1 cellular context compared by ENCODE assay signal in the genomic region with DNA sequence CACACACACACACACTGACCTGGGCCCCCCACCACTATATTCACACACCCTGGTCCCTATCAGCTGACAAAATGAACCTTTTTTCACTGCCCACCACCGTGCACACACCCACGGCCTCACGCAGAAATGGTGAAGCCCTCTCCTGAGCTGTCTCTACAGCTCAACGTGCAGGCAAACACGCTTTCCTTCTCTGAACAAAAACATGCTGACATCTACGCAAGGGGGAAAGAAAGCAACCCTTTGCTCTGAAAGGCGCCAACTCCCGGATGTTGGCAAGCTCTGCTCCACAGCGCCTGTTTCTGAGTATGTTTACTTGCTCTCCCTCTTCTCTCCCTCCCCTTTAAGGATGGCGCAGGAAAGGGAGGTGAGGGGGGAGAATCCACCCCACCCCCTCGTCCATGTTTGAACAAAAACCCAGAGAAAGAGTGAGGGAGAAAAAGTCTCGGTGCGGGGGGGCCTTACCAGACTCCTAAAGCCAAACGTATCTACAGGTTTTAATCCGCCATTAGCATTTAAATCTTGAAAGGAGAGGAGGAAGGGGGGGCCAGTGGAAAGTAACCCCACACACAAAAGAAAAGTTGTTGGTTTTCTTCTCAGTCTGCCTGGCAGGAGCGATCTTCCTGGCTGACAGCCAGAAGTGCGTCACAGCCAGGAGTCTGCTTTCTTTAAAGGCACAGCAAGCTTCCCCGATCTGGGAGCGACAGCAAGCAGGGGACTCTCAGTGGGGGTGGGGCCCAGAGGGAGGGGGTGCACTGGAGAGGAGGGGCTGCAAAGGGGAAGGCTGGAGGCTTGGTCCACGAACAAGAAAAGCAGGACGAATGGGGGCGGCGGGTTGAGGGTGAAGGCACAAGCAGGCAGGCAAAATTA.
TF ChIP-seq lines count a peak whose summit lies in the region.

No MANE protein-coding gene starts in this region.

TF ChIP-seq in GM12878, 131 proteins besides CTCF, POLR2A, EP300 and RAD21 (continued from another document):
- TF ChIP-seq NRF1 (conservative IDR thresholded peaks at IDR 0.05; ENCODE audit: low read depth, low read length) (no peak), CBX3 (IDR thresholded peaks at IDR 0.05; ENCODE audit: borderline replicate concordance, low read depth) (no peak), ZSCAN29 (IDR thresholded peaks at IDR 0.05) (no peak), USF2 (IDR thresholded peaks at IDR 0.05; ENCODE audit: borderline replicate concordance, low read depth, low read length) (no peak), NR2C1 (IDR thresholded peaks at IDR 0.05) (no peak), SRF (IDR thresholded peaks at IDR 0.05; ENCODE audit: low read depth in 2 of 2, low read length in 2 of 2) (no peak), LARP7 (IDR thresholded peaks at IDR 0.05) (0 out of 2 replicates have a peak, but pooled peaks have one; percentile 19), SMAD5 (IDR thresholded peaks at IDR 0.05; ENCODE audit: low read depth) (peak; percentile 29; the same call in 1 of the 2 replicates), CREM (IDR thresholded peaks at IDR 0.05; ENCODE audit: low read depth) (0 out of 2 replicates have a peak, but pooled peaks have one; percentile 38), CREB1 (IDR thresholded peaks at IDR 0.05; ENCODE audit: low read depth) (peak; percentile 78), NR2F1 (conservative IDR thresholded peaks at IDR 0.05) (no peak), TAF1 (IDR thresholded peaks at IDR 0.05; ENCODE audit: borderline replicate concordance, low read depth, low read length) (0 out of 2 replicates have a peak, but pooled peaks have one; percentile 7), SIX5 (IDR thresholded peaks at IDR 0.05; ENCODE audit: low read depth, low read length, severe bottlenecking) (no peak), NFYA (IDR thresholded peaks at IDR 0.05; ENCODE audit: borderline replicate concordance, low read depth, low read length) (no peak), MTA2 (IDR thresholded peaks at IDR 0.05; ENCODE audit: low read depth) (peak; percentile 16; the same call in 1 of the 2 replicates)
- TF ChIP-seq, protein P1, sequence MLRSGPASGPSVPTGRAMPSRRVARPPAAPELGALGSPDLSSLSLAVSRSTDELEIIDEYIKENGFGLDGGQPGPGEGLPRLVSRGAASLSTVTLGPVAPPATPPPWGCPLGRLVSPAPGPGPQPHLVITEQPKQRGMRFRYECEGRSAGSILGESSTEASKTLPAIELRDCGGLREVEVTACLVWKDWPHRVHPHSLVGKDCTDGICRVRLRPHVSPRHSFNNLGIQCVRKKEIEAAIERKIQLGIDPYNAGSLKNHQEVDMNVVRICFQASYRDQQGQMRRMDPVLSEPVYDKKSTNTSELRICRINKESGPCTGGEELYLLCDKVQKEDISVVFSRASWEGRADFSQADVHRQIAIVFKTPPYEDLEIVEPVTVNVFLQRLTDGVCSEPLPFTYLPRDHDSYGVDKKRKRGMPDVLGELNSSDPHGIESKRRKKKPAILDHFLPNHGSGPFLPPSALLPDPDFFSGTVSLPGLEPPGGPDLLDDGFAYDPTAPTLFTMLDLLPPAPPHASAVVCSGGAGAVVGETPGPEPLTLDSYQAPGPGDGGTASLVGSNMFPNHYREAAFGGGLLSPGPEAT (IDR thresholded peaks at IDR 0.05; ENCODE audit: low read depth) = peak; percentile 83
- TF ChIP-seq, protein P2, sequence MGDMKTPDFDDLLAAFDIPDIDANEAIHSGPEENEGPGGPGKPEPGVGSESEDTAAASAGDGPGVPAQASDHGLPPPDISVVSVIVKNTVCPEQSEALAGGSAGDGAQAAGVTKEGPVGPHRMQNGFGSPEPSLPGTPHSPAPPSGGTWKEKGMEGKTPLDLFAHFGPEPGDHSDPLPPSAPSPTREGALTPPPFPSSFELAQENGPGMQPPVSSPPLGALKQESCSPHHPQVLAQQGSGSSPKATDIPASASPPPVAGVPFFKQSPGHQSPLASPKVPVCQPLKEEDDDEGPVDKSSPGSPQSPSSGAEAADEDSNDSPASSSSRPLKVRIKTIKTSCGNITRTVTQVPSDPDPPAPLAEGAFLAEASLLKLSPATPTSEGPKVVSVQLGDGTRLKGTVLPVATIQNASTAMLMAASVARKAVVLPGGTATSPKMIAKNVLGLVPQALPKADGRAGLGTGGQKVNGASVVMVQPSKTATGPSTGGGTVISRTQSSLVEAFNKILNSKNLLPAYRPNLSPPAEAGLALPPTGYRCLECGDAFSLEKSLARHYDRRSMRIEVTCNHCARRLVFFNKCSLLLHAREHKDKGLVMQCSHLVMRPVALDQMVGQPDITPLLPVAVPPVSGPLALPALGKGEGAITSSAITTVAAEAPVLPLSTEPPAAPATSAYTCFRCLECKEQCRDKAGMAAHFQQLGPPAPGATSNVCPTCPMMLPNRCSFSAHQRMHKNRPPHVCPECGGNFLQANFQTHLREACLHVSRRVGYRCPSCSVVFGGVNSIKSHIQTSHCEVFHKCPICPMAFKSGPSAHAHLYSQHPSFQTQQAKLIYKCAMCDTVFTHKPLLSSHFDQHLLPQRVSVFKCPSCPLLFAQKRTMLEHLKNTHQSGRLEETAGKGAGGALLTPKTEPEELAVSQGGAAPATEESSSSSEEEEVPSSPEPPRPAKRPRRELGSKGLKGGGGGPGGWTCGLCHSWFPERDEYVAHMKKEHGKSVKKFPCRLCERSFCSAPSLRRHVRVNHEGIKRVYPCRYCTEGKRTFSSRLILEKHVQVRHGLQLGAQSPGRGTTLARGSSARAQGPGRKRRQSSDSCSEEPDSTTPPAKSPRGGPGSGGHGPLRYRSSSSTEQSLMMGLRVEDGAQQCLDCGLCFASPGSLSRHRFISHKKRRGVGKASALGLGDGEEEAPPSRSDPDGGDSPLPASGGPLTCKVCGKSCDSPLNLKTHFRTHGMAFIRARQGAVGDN (IDR thresholded peaks at IDR 0.05) = peak; percentile 46; the same call in 1 of the 2 replicates
